In genomic region chr1:25549273-25550154, GRCh38 we compare ENCODE assay signal across 1 cellular context.
TF ChIP-seq lines count a peak whose summit lies in the region.

No MANE protein-coding gene starts in this region.

TF ChIP-seq in K562, 482 proteins besides CTCF, POLR2A, EP300 and RAD21 (continued from another document and continues in another):
- TF ChIP-seq, protein P1, sequence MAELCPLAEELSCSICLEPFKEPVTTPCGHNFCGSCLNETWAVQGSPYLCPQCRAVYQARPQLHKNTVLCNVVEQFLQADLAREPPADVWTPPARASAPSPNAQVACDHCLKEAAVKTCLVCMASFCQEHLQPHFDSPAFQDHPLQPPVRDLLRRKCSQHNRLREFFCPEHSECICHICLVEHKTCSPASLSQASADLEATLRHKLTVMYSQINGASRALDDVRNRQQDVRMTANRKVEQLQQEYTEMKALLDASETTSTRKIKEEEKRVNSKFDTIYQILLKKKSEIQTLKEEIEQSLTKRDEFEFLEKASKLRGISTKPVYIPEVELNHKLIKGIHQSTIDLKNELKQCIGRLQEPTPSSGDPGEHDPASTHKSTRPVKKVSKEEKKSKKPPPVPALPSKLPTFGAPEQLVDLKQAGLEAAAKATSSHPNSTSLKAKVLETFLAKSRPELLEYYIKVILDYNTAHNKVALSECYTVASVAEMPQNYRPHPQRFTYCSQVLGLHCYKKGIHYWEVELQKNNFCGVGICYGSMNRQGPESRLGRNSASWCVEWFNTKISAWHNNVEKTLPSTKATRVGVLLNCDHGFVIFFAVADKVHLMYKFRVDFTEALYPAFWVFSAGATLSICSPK (IDR thresholded peaks at IDR 0.05; ENCODE audit: borderline replicate concordance): no peak
- no peak for TF ChIP-seq ZSCAN32 (CRISPR knock-in tag; IDR thresholded peaks at IDR 0.05)
- TF ChIP-seq, protein P2, sequence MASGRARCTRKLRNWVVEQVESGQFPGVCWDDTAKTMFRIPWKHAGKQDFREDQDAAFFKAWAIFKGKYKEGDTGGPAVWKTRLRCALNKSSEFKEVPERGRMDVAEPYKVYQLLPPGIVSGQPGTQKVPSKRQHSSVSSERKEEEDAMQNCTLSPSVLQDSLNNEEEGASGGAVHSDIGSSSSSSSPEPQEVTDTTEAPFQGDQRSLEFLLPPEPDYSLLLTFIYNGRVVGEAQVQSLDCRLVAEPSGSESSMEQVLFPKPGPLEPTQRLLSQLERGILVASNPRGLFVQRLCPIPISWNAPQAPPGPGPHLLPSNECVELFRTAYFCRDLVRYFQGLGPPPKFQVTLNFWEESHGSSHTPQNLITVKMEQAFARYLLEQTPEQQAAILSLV (tag; IDR thresholded peaks at IDR 0.05): peak; percentile 15; the same call in 1 of the 2 replicates
- no peak for TF ChIP-seq DDX20 (tag; IDR thresholded peaks at IDR 0.05; ENCODE audit: low read depth)
- TF ChIP-seq SREBF1 (IDR thresholded peaks at IDR 0.05; ENCODE audit: borderline replicate concordance, low read depth, low read length): no peak
- TF ChIP-seq DMBX1 (CRISPR knock-in tag; IDR thresholded peaks at IDR 0.05; ENCODE audit: borderline replicate concordance): no peak; the same call in 1 of the 2 replicates
- TF ChIP-seq, protein P3, sequence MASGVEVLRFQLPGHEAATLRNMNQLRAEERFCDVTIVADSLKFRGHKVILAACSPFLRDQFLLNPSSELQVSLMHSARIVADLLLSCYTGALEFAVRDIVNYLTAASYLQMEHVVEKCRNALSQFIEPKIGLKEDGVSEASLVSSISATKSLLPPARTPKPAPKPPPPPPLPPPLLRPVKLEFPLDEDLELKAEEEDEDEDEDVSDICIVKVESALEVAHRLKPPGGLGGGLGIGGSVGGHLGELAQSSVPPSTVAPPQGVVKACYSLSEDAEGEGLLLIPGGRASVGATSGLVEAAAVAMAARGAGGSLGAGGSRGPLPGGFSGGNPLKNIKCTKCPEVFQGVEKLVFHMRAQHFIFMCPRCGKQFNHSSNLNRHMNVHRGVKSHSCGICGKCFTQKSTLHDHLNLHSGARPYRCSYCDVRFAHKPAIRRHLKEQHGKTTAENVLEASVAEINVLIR (CRISPR knock-in tag; IDR thresholded peaks at IDR 0.05): peak; percentile 15; the same call in 1 of the 2 replicates
- TF ChIP-seq MNT (conservative IDR thresholded peaks at IDR 0.05): peak; percentile 37 to 71; a peak in 3 of 4 replicates
- no peak for TF ChIP-seq NUFIP1 (IDR thresholded peaks at IDR 0.05; ENCODE audit: partially characterized antibody)
- TF ChIP-seq GTF2A2 (tag; IDR thresholded peaks at IDR 0.05): no peak
- no peak for TF ChIP-seq SMAD2 (IDR thresholded peaks at IDR 0.05; ENCODE audit: low read depth, low read length)
- no peak for TF ChIP-seq RBM34 (IDR thresholded peaks at IDR 0.05; ENCODE audit: borderline replicate concordance, insufficient read depth, low read length)
- peak; percentile 18; the same call in 1 of the 2 replicates for TF ChIP-seq ZNF740 (CRISPR knock-in tag; IDR thresholded peaks at IDR 0.05)
- TF ChIP-seq ZNF740 (tag; IDR thresholded peaks at IDR 0.05): no peak
- no peak for TF ChIP-seq ZNF277 (CRISPR knock-in tag; IDR thresholded peaks at IDR 0.05; ENCODE audit: borderline replicate concordance)
- no peak; the same call in 1 of the 2 replicates for TF ChIP-seq ZNF175 (CRISPR knock-in tag; IDR thresholded peaks at IDR 0.05; ENCODE audit: low read depth)
- no peak for TF ChIP-seq U2AF2 (optimal IDR thresholded peaks at IDR 0.05; ENCODE audit: low read depth, low read length)
- TF ChIP-seq LARP7 (IDR thresholded peaks at IDR 0.05): 0 out of 2 replicates have a peak, but pooled peaks have one; percentile 43
- no peak; the same call in 1 of the 2 replicates for TF ChIP-seq CBFA2T2 (conservative IDR thresholded peaks at IDR 0.05)
- no peak for TF ChIP-seq NCOA6 (IDR thresholded peaks at IDR 0.05)
- TF ChIP-seq ZKSCAN8 (CRISPR knock-in tag; IDR thresholded peaks at IDR 0.05): peak; percentile 73; the same call in 1 of the 2 replicates
- TF ChIP-seq, protein P4, sequence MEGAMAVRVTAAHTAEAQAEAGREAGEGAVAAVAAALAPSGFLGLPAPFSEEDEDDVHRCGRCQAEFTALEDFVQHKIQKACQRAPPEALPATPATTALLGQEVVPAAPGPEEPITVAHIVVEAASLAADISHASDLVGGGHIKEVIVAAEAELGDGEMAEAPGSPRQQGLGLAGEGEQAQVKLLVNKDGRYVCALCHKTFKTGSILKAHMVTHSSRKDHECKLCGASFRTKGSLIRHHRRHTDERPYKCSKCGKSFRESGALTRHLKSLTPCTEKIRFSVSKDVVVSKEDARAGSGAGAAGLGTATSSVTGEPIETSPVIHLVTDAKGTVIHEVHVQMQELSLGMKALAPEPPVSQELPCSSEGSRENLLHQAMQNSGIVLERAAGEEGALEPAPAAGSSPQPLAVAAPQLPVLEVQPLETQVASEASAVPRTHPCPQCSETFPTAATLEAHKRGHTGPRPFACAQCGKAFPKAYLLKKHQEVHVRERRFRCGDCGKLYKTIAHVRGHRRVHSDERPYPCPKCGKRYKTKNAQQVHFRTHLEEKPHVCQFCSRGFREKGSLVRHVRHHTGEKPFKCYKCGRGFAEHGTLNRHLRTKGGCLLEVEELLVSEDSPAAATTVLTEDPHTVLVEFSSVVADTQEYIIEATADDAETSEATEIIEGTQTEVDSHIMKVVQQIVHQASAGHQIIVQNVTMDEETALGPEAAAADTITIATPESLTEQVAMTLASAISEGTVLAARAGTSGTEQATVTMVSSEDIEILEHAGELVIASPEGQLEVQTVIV (CRISPR knock-in tag; IDR thresholded peaks at IDR 0.05; ENCODE audit: borderline replicate concordance): no peak
- TF ChIP-seq FOXA1 (IDR thresholded peaks at IDR 0.05; ENCODE audit: borderline replicate concordance): no peak
- 0 out of 2 replicates have a peak, but pooled peaks have one; percentile 27 for TF ChIP-seq TOE1 (IDR thresholded peaks at IDR 0.05; ENCODE audit: borderline replicate concordance)
- TF ChIP-seq TOE1 (CRISPR knock-in tag; IDR thresholded peaks at IDR 0.05; ENCODE audit: borderline replicate concordance, low read depth): no peak
- TF ChIP-seq NFXL1 (CRISPR knock-in tag; IDR thresholded peaks at IDR 0.05): no peak
- no peak; the same call in 1 of the 2 replicates for TF ChIP-seq NKRF (IDR thresholded peaks at IDR 0.05; ENCODE audit: borderline replicate concordance)
- no peak for TF ChIP-seq ZKSCAN1 (IDR thresholded peaks at IDR 0.05; ENCODE audit: low read depth, low read length)
- peak; percentile 54; the same call in 1 of the 2 replicates for TF ChIP-seq XRCC5 (IDR thresholded peaks at IDR 0.05; ENCODE audit: low read depth, low read length)
- TF ChIP-seq, protein P5, sequence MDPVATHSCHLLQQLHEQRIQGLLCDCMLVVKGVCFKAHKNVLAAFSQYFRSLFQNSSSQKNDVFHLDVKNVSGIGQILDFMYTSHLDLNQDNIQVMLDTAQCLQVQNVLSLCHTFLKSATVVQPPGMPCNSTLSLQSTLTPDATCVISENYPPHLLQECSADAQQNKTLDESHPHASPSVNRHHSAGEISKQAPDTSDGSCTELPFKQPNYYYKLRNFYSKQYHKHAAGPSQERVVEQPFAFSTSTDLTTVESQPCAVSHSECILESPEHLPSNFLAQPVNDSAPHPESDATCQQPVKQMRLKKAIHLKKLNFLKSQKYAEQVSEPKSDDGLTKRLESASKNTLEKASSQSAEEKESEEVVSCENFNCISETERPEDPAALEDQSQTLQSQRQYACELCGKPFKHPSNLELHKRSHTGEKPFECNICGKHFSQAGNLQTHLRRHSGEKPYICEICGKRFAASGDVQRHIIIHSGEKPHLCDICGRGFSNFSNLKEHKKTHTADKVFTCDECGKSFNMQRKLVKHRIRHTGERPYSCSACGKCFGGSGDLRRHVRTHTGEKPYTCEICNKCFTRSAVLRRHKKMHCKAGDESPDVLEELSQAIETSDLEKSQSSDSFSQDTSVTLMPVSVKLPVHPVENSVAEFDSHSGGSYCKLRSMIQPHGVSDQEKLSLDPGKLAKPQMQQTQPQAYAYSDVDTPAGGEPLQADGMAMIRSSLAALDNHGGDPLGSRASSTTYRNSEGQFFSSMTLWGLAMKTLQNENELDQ (CRISPR knock-in tag; IDR thresholded peaks at IDR 0.05; ENCODE audit: borderline replicate concordance): no peak
- peak; percentile 20 for TF ChIP-seq E2F8 (IDR thresholded peaks at IDR 0.05; ENCODE audit: low read depth, partially characterized antibody)
- TF ChIP-seq RAD51 (IDR thresholded peaks at IDR 0.05; ENCODE audit: borderline replicate concordance, low read depth): peak; percentile 51
- 0 out of 2 replicates have a peak, but pooled peaks have one; percentile 4 for TF ChIP-seq GABPB1 (CRISPR knock-in tag; IDR thresholded peaks at IDR 0.05)
